Comparison of ENCODE assay signal across 7 cellular contexts in genomic region chr7:94696981-94697670, GRCh38. TPM values are rescaled to one million over a fixed set of nuclear protein-coding genes. Genes with fewer than 3 reads are reported as not detected.
A peak's percentile ranks its signal among the peaks of the same experiment; 100 is the strongest.
DNase-seq lines count a peak whose midpoint lies in the region; TF ChIP-seq lines count a peak whose summit lies in the region.

No MANE protein-coding gene starts in this region.

- peaks cover 27% of the 10 kb centered on the region for H3K4me1 ChIP-seq in adipocyte (ENCODE audit: control insufficient read depth, insufficient read depth, low read length)
- H3K4me1 ChIP-seq in tibial nerve, result peaks cover 0 to 35% (median 9%) of the 10 kb centered on the region in 4 donors

- peak overlapping the region; percentile 69 for H3K9ac ChIP-seq in adipocyte (ENCODE audit: low read length)

- TF ChIP-seq EP300 in tibial nerve (IDR thresholded peaks at IDR 0.05), result peak in 1 of 2 donors; percentile 90

- H3K4me3 ChIP-seq in adipocyte (ENCODE audit: low read length) (peak overlapping the region; percentile 54), tibial nerve (no peak overlapping the region)

- H3K27me3 ChIP-seq in adipocyte (replicated peaks; ENCODE audit: control insufficient read depth, insufficient read depth, low read length), result no peaks in the 10 kb centered on the region
- H3K27me3 ChIP-seq in tibial nerve, result no peaks in the 10 kb centered on the region

- H3K9me3 ChIP-seq in adipocyte (ENCODE audit: control insufficient read depth, low read length) (no peaks in the 10 kb centered on the region), tibial nerve (no peaks in the 10 kb centered on the region)

- peak; percentile 63 for DNase-seq in HPDE6-E6E7 (ENCODE audit: extremely low spot score)
- DNase-seq in adipocyte (ENCODE audit: low read depth), result peak; percentile 96
- peak; percentile 97 for DNase-seq in iris pigment epithelial cell (ENCODE audit: low read depth)
- peak; percentile 35 to 89 for DNase-seq in tibial nerve (ENCODE audit: low spot score in 2 of 2)
- DNase-seq in Kasumi-1 (lab: John Stamatoyannopoulos, UW), result no peak
- no peak for DNase-seq in NCI-H1092 treated with DMSO at 0.1 percent for 48 hours (lab: John Stamatoyannopoulos, UW)
- DNase-seq in NCI-H345 treated with DMSO at 0.1 percent for 48 hours (lab: John Stamatoyannopoulos, UW; ENCODE audit: unreplicated experiment), result no peak

- H3K36me3 ChIP-seq in adipocyte (ENCODE audit: control insufficient read depth, insufficient read depth, low read length, severe bottlenecking), result no peaks in the 10 kb centered on the region
- no peaks in the 10 kb centered on the region for H3K36me3 ChIP-seq in tibial nerve

- TF ChIP-seq CTCF in tibial nerve (IDR thresholded peaks at IDR 0.05), result no peak

- no peak for TF ChIP-seq POLR2A in tibial nerve (IDR thresholded peaks at IDR 0.05)

- H3K27ac ChIP-seq in tibial nerve, result peak overlapping the region in 3 of 4 donors; percentile 14 to 82 (median 57)

- 36 to 42% methylated on average over 1 of the region's 1 CpG for WGBS in tibial nerve, 2 donors

RNA-seq across cellular contexts. Expression of gene SGCE, which starts 41.2 kb away (rescaled TPM):
- 100 to 1,000 TPM; 118 to 203 (median 161) TPM for total RNA-seq in tibial nerve

Comparison
In these comparisons a context has a peak if more than half of its experiments do, and no peak if none do; other contexts are left out.
1. DNase-seq: peak in HPDE6-E6E7 (single experiment), adipocyte (single experiment), iris pigment epithelial cell (single experiment) and tibial nerve (2 of 2); none in Kasumi-1 (0 of 2), NCI-H1092 treated with DMSO at 0.1 percent for 48 hours (single experiment) and NCI-H345 treated with DMSO at 0.1 percent for 48 hours (single experiment).